ENCODE assay signal across 8 cellular contexts in genomic region chr19:48992571-48993174, GRCh38. TPM values are rescaled to one million over a fixed set of nuclear protein-coding genes. Genes with fewer than 3 reads are reported as not detected.
DNase-seq lines count a peak whose midpoint lies in the region; ATAC-seq, FAIRE-seq and TF ChIP-seq lines count a peak whose summit lies in the region.

No MANE protein-coding gene starts in this region.

- CTCF ChIA-PET in A549 (lab: Yijun Ruan, JAX) (interaction anchor here (0.6 to 14.7 kb wide), 49 partner anchors 15 to 1676 kb away, joined by 3 to 408 read pairs (median 5); partner anchors contain the start of genes BAX, CGB2, CGB7 and FTL), endothelial cell of umbilical vein (lab: Charles Lee) (interaction anchor here (0.9 to 3.3 kb wide), 23 partner anchors 13 to 234 kb away, joined by 3 to 41 read pairs (median 5); partner anchors contain the start of genes LIN7B, NUCB1 and PPP1R15A)

- H3K36me3 Mint-ChIP-seq in nephron (ENCODE audit: low read depth): peaks cover 24% of the 10 kb centered on the region

- H3K9me3 ChIP-seq in A549 (no peaks in the 10 kb centered on the region), RWPE2 (ENCODE audit: severe bottlenecking) (no peaks in the 10 kb centered on the region), endothelial cell of umbilical vein (replicated peaks; ENCODE audit: control insufficient read depth, insufficient read depth, low read length) (no peaks in the 10 kb centered on the region)

- no peaks in the 10 kb centered on the region for H4K20me1 ChIP-seq in endothelial cell of umbilical vein (replicated peaks; ENCODE audit: control insufficient read depth, extremely low read depth, insufficient read depth, low read length)

- peak; percentile 2 to 17 for ATAC-seq in A549
- ATAC-seq in GM21367 (IDR thresholded peaks at IDR 0.05; ENCODE audit: unreplicated experiment): peak; percentile 1
- ATAC-seq in RWPE2 (ENCODE audit: low read depth): no peak

- no peaks in the 10 kb centered on the region for H3K27me3 Mint-ChIP-seq in nephron (ENCODE audit: low read depth)

- H3K4me1 ChIP-seq in A549: peaks cover 20% of the 10 kb centered on the region
- H3K4me1 ChIP-seq in RWPE2 (ENCODE audit: insufficient read depth, poor library complexity, severe bottlenecking): peaks cover 7% of the 10 kb centered on the region
- H3K4me1 ChIP-seq in endothelial cell of umbilical vein (ENCODE audit: control insufficient read depth, extremely low read depth, insufficient read depth, low read length): peaks cover 14% of the 10 kb centered on the region

- H3K36me3 ChIP-seq in RWPE2 (ENCODE audit: low read depth): peaks cover 19% of the 10 kb centered on the region
- H3K36me3 ChIP-seq in endothelial cell of umbilical vein (ENCODE audit: control insufficient read depth in 2 of 2, extremely low read depth in 1 of 2, insufficient read depth in 2 of 2, low read length in 2 of 2): peaks cover 0 to 5% of the 10 kb centered on the region in 2 experiments

- POLR2A ChIA-PET in A549 (lab: Yijun Ruan, JAX) (interaction anchor here (0.6 to 1.9 kb wide), 19 partner anchors 9 to 350 kb away, joined by 3 to 16 read pairs (median 6); partner anchors contain the start of genes FTL, NUCB1 and PPP1R15A), endothelial cell of umbilical vein (lab: Charles Lee) (interaction anchor here (1.0 to 1.5 kb wide), 5 partner anchors 9 to 373 kb away, joined by 3 to 6 read pairs (median 3); partner anchors contain the start of genes PPP1R15A, RPL18 and SPHK2)

- DNase-seq in A549 (ENCODE audit: low read depth in 1 of 2, low spot score in 1 of 2) (no peak), RWPE2 (ENCODE audit: low spot score) (no peak), endothelial cell of umbilical vein (ENCODE audit: low read depth, low spot score) (no peak), pons (ENCODE audit: low spot score) (no peak), NCI-H1048 (lab: John Stamatoyannopoulos, UW) (no peak), middle frontal gyrus (ENCODE audit: extremely low spot score, low spot score) (no peak)

- no peaks in the 10 kb centered on the region for H3K9me1 ChIP-seq in endothelial cell of umbilical vein (replicated peaks; ENCODE audit: control insufficient read depth, extremely low read depth, insufficient read depth, low read length)

- H3K27ac Mint-ChIP-seq in nephron: peak overlapping the region; percentile 85 to 99 (median 98)

- H3K27me3 ChIP-seq in RWPE2 (ENCODE audit: insufficient read depth, poor library complexity, severe bottlenecking) (no peaks in the 10 kb centered on the region), endothelial cell of umbilical vein (ENCODE audit: control insufficient read depth in 2 of 2, insufficient read depth in 2 of 2, low read length in 2 of 2) (no peaks in the 10 kb centered on the region)

- TF ChIP-seq EP300 in A549 (IDR thresholded peaks at IDR 0.05): no peak

- FAIRE-seq in A549 (lab: Jason Lieb, UNC): no peak
- peak; percentile 76 for FAIRE-seq in endothelial cell of umbilical vein (lab: Jason Lieb, UNC)

- peak overlapping the region; percentile 93 to 96 (median 96) for H3K4me3 Mint-ChIP-seq in nephron

- BruUV-seq in endothelial cell of umbilical vein (replicated peaks; lab: Mats Ljungman, UMichigan): no TSS peak

- dilution Hi-C loops in endothelial cell of umbilical vein (cut with MboI; ENCODE audit: extremely low pct_ligation_motif_present, low sequenced_read_pairs): no loop called here

- peak overlapping the region; percentile 49 for H2AFZ ChIP-seq in endothelial cell of umbilical vein (ENCODE audit: low read depth, low read length)

- H3K4me2 ChIP-seq in A549 (peak overlapping the region; percentile 93), endothelial cell of umbilical vein (ENCODE audit: insufficient read depth, low read length) (peak overlapping the region; percentile 80)

- H3K4me3 ChIP-seq in A549: peak overlapping the region; percentile 73
- peak overlapping the region; percentile 51 for H3K4me3 ChIP-seq in RWPE2 (ENCODE audit: severe bottlenecking)
- H3K4me3 ChIP-seq in endothelial cell of umbilical vein (replicated peaks in 1 of 3; ENCODE audit: insufficient read depth in 1 of 3, low read depth in 1 of 3, low read length in 3 of 3): peak overlapping the region; percentile 83 to 92 (median 86)

- peaks cover 42% of the 10 kb centered on the region for H3K4me1 Mint-ChIP-seq in nephron

- TF ChIP-seq POLR2A in A549 (IDR thresholded peaks at IDR 0.05; ENCODE audit: low read length) (no peak), endothelial cell of umbilical vein (IDR thresholded peaks at IDR 0.05; ENCODE audit: low read depth, low read length) (no peak)

- H3K79me2 ChIP-seq in endothelial cell of umbilical vein (ENCODE audit: control insufficient read depth, insufficient read depth, low read length): peaks cover 54% of the 10 kb centered on the region

- 4% methylated on average over 20 of the region's 20 CpGs for WGBS in A549 (ENCODE audit: missing lambda C conversion rate)

- H3K27ac ChIP-seq in A549 (peak overlapping the region; percentile 76 to 87), RWPE2 (ENCODE audit: poor library complexity, severe bottlenecking) (peak overlapping the region; percentile 70), endothelial cell of umbilical vein (ENCODE audit: insufficient read depth, low read depth, low read length) (peak overlapping the region; percentile 48)

- TF ChIP-seq RAD21 in A549 (conservative IDR thresholded peaks at IDR 0.05 in 1 of 2, IDR thresholded peaks at IDR 0.05 in 1 of 2): no peak

- peak overlapping the region; percentile 89 for H3K9ac ChIP-seq in endothelial cell of umbilical vein (replicated peaks; ENCODE audit: extremely low read depth, insufficient read depth, low read length)

- no peak for TF ChIP-seq CTCF in A549 (IDR thresholded peaks at IDR 0.05)
- no peak for TF ChIP-seq CTCF in RWPE2 (IDR thresholded peaks at IDR 0.05; ENCODE audit: poor library complexity, severe bottlenecking)
- no peak for TF ChIP-seq CTCF in endothelial cell of umbilical vein (IDR thresholded peaks at IDR 0.05; ENCODE audit: extremely low read depth in 1 of 2, insufficient read depth in 1 of 2, low read depth in 1 of 2, low read length in 2 of 2)
- no peak for TF ChIP-seq CTCF in nephron (IDR thresholded peaks at IDR 0.05; ENCODE audit: unreplicated experiment in 3 of 3)

- no peaks in the 10 kb centered on the region for H3K9me3 Mint-ChIP-seq in nephron

- intact Hi-C loops in endothelial cell of umbilical vein (cut with micrococcal nuclease): loop anchor here (1.0 to 10.0 kb wide), 6 partner anchors 14 to 358 kb away; partner anchors contain the start of genes DBP, HRC, SNRNP70 and TRPM4

RNA-seq across cellular contexts. Expression of gene GYS1, which starts 0.4 kb away (rescaled TPM):
- polyA plus RNA-seq in A549 (2011; rRNA removed) (10.3 and 16.4 TPM in 2 replicates), A549 (2017; fragmentation: RNase III; extraction: RNeasy Plus Mini Kit Qiagen cat#74134 plus additional on column Dnase treatment) (23.8 to 25.0 TPM (median 24.8 TPM) in 3 replicates), endothelial cell of umbilical vein (39.0 and 41.7 TPM in 2 replicates)
- polyA plus RNA-seq in A549 (2012; cell fraction: cytosol; rRNA removed): 20.9 and 27.4 TPM in 2 replicates
- polyA plus RNA-seq in A549 (2012; cell fraction: nucleus; rRNA removed): 56.7 and 57.3 TPM in 2 replicates
- polyA minus RNA-seq in A549 (2011; rRNA and poly(A)+ RNA removed): 29.5 and 30.2 TPM in 2 replicates
- 53.9 and 58.9 TPM in 2 replicates for total RNA-seq in endothelial cell of umbilical vein
- 28.7 and 31.3 TPM in 2 replicates for polyA plus RNA-seq in endothelial cell of umbilical vein (2011; cell fraction: cytosol; rRNA removed)
- 58.2 and 75.4 TPM in 2 replicates for polyA plus RNA-seq in endothelial cell of umbilical vein (2011; cell fraction: nucleus; rRNA removed)
- polyA plus RNA-seq in endothelial cell of umbilical vein (2012): 57.7 and 64.6 TPM in 2 replicates
- polyA minus RNA-seq in endothelial cell of umbilical vein: 41.1 and 61.1 TPM in 2 replicates
- polyA minus RNA-seq in endothelial cell of umbilical vein (2011; cell fraction: cytosol; rRNA and poly(A)+ RNA removed): 38.7 TPM
- polyA minus RNA-seq in endothelial cell of umbilical vein (2011; cell fraction: nucleus; rRNA and poly(A)+ RNA removed): 26.9 and 29.9 TPM in 2 replicates

RNA-seq across cellular contexts. Expression of gene RUVBL2, which starts 1.0 kb away (rescaled TPM):
- polyA plus RNA-seq in A549 (2011; rRNA removed): 146 and 186 TPM in 2 replicates
- 517 and 543 TPM in 2 replicates for polyA plus RNA-seq in A549 (2012; cell fraction: cytosol; rRNA removed)
- polyA plus RNA-seq in A549 (2012; cell fraction: nucleus; rRNA removed): 718 and 862 TPM in 2 replicates
- 213 to 274 TPM (median 225 TPM) in 3 replicates for polyA plus RNA-seq in A549 (2017; fragmentation: RNase III; extraction: RNeasy Plus Mini Kit Qiagen cat#74134 plus additional on column Dnase treatment)
- 231 and 334 TPM in 2 replicates for polyA minus RNA-seq in A549 (2011; rRNA and poly(A)+ RNA removed)
- total RNA-seq in endothelial cell of umbilical vein: 110 and 115 TPM in 2 replicates
- polyA plus RNA-seq in endothelial cell of umbilical vein: 185 and 200 TPM in 2 replicates
- polyA plus RNA-seq in endothelial cell of umbilical vein (2011; cell fraction: cytosol; rRNA removed): 190 and 194 TPM in 2 replicates
- 192 and 197 TPM in 2 replicates for polyA plus RNA-seq in endothelial cell of umbilical vein (2011; cell fraction: nucleus; rRNA removed)
- 148 and 185 TPM in 2 replicates for polyA plus RNA-seq in endothelial cell of umbilical vein (2012)
- 106 and 142 TPM in 2 replicates for polyA minus RNA-seq in endothelial cell of umbilical vein
- polyA minus RNA-seq in endothelial cell of umbilical vein (2011; cell fraction: cytosol; rRNA and poly(A)+ RNA removed): 189 TPM
- 39.0 and 64.7 TPM in 2 replicates for polyA minus RNA-seq in endothelial cell of umbilical vein (2011; cell fraction: nucleus; rRNA and poly(A)+ RNA removed)

RNA-seq across cellular contexts. Expression of gene LHB, which starts 24.2 kb away (rescaled TPM):
- polyA plus RNA-seq in A549 (2011; rRNA removed): not detected in 2 replicates
- polyA plus RNA-seq in A549 (2012; cell fraction: cytosol; rRNA removed): not detected in 2 replicates
- 0.45 TPM in 1 of 2 replicates, not detected in the other for polyA plus RNA-seq in A549 (2012; cell fraction: nucleus; rRNA removed)
- 0.22 TPM in 1 of 3 replicates, not detected in the others for polyA plus RNA-seq in A549 (2017; fragmentation: RNase III; extraction: RNeasy Plus Mini Kit Qiagen cat#74134 plus additional on column Dnase treatment)
- not detected in 2 replicates for polyA minus RNA-seq in A549 (2011; rRNA and poly(A)+ RNA removed)
- total RNA-seq in endothelial cell of umbilical vein: not detected in 2 replicates
- 1.3 and 1.4 TPM in 2 replicates for polyA plus RNA-seq in endothelial cell of umbilical vein
- polyA plus RNA-seq in endothelial cell of umbilical vein (2011; cell fraction: cytosol; rRNA removed): 0.44 TPM in 1 of 2 replicates, not detected in the other
- polyA plus RNA-seq in endothelial cell of umbilical vein (2011; cell fraction: nucleus; rRNA removed): 2.3 and 2.7 TPM in 2 replicates
- polyA plus RNA-seq in endothelial cell of umbilical vein (2012): not detected in 2 replicates
- not detected in 2 replicates for polyA minus RNA-seq in endothelial cell of umbilical vein
- polyA minus RNA-seq in endothelial cell of umbilical vein (2011; cell fraction: cytosol; rRNA and poly(A)+ RNA removed): not detected
- not detected in 2 replicates for polyA minus RNA-seq in endothelial cell of umbilical vein (2011; cell fraction: nucleus; rRNA and poly(A)+ RNA removed)

RNA-seq across cellular contexts. Expression of gene FTL, which starts 27.6 kb away (rescaled TPM):
- polyA plus RNA-seq in A549 (2011; rRNA removed): 4,743 and 7,067 TPM in 2 replicates
- 10,619 and 11,714 TPM in 2 replicates for polyA plus RNA-seq in A549 (2012; cell fraction: cytosol; rRNA removed)
- polyA plus RNA-seq in A549 (2012; cell fraction: nucleus; rRNA removed): 4,146 and 4,930 TPM in 2 replicates
- polyA plus RNA-seq in A549 (2017; fragmentation: RNase III; extraction: RNeasy Plus Mini Kit Qiagen cat#74134 plus additional on column Dnase treatment): 12,141 to 13,930 TPM (median 13,921 TPM) in 3 replicates
- 3,763 and 4,254 TPM in 2 replicates for polyA minus RNA-seq in A549 (2011; rRNA and poly(A)+ RNA removed)
- 1,636 and 1,937 TPM in 2 replicates for total RNA-seq in endothelial cell of umbilical vein
- polyA plus RNA-seq in endothelial cell of umbilical vein: 2,748 and 3,914 TPM in 2 replicates
- polyA plus RNA-seq in endothelial cell of umbilical vein (2011; cell fraction: cytosol; rRNA removed): 1,662 and 2,128 TPM in 2 replicates
- polyA plus RNA-seq in endothelial cell of umbilical vein (2011; cell fraction: nucleus; rRNA removed): 331 and 578 TPM in 2 replicates
- polyA plus RNA-seq in endothelial cell of umbilical vein (2012): 2,261 and 3,115 TPM in 2 replicates
- polyA minus RNA-seq in endothelial cell of umbilical vein: 849 and 921 TPM in 2 replicates
- 537 TPM for polyA minus RNA-seq in endothelial cell of umbilical vein (2011; cell fraction: cytosol; rRNA and poly(A)+ RNA removed)
- polyA minus RNA-seq in endothelial cell of umbilical vein (2011; cell fraction: nucleus; rRNA and poly(A)+ RNA removed): 79.5 and 111 TPM in 2 replicates

RNA-seq across cellular contexts. Expression of gene CGB3, which starts 31.5 kb away (rescaled TPM):
- polyA plus RNA-seq in A549 (2011; rRNA removed) (not detected in 2 replicates), A549 (2017; fragmentation: RNase III; extraction: RNeasy Plus Mini Kit Qiagen cat#74134 plus additional on column Dnase treatment) (0.13 to 0.28 TPM in 2 of 3 replicates, not detected in the other), endothelial cell of umbilical vein (not detected in 2 replicates)
- polyA plus RNA-seq in A549 (2012; cell fraction: cytosol; rRNA removed): 0.05 and 0.06 TPM in 2 replicates
- polyA plus RNA-seq in A549 (2012; cell fraction: nucleus; rRNA removed): 0.71 TPM in 1 of 2 replicates, not detected in the other
- not detected in 2 replicates for polyA minus RNA-seq in A549 (2011; rRNA and poly(A)+ RNA removed)
- not detected in 2 replicates for total RNA-seq in endothelial cell of umbilical vein
- not detected in 2 replicates for polyA plus RNA-seq in endothelial cell of umbilical vein (2011; cell fraction: cytosol; rRNA removed)
- polyA plus RNA-seq in endothelial cell of umbilical vein (2011; cell fraction: nucleus; rRNA removed): not detected in 2 replicates
- polyA plus RNA-seq in endothelial cell of umbilical vein (2012): not detected in 2 replicates
- not detected in 2 replicates for polyA minus RNA-seq in endothelial cell of umbilical vein
- not detected for polyA minus RNA-seq in endothelial cell of umbilical vein (2011; cell fraction: cytosol; rRNA and poly(A)+ RNA removed)
- not detected in 2 replicates for polyA minus RNA-seq in endothelial cell of umbilical vein (2011; cell fraction: nucleus; rRNA and poly(A)+ RNA removed)
